Comparison of ENCODE assay signal across 20 cellular contexts in the genomic region with DNA sequence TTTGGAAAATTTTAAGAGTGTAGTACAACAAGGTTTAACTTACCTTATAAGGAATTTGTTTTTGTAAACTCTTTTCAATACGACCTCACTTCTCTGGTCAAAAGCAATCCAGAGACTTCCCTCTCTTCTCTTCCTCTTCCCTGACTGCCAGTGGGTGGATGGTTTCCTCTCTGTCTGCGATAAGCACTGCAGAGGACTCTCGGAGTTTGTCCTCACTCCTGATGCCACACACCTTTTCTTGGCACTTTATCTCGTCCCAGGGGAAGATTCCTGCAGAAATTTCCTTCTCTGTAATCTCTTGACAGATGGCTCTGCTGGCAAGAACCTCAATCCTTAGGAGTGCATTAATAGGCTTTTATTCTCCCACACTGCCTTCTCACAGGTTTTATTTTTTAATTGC.
DNase-seq lines count a peak whose midpoint lies in the region; ATAC-seq and TF ChIP-seq lines count a peak whose summit lies in the region.
"Had no signal": no experiment of that assay in that cellular context is flagged by ENCODE, and none has a peak within 500 bp of the region (broad histone marks: within the 10 kb centered on the region; RNA-seq: fewer than 3 reads in every experiment).

No MANE protein-coding gene starts in this region.

- H3K27me3 Mint-ChIP-seq in nephron (ENCODE audit: low read depth): no peaks in the 10 kb centered on the region
- H3K27me3 Mint-ChIP-seq: activated naive CD4-positive, alpha-beta T cell treated with anti-CD3 and anti-CD28 coated beads, Interleukin-2, amount 10 ng/mL, durations not matched to agents 7 days and 5 days; stimulated activated naive B cell treated with anti-CD40 and anti-IgM and Interleukin-4, amounts not matched to agents 10 μg/mL and 1 μg/mL and 100 μg/mL, for 72 hours had no signal

- ATAC-seq in GM18870 (IDR thresholded peaks at IDR 0.05; ENCODE audit: unreplicated experiment): no peak
- ATAC-seq: stimulated activated naive B cell treated with anti-CD40 and anti-IgM and Interleukin-4, amounts not matched to agents 10 μg/mL and 1 μg/mL and 100 μg/mL, for 72 hours had no signal

- peaks cover 11% of the 10 kb centered on the region for H3K4me1 Mint-ChIP-seq in nephron
- H3K4me1 Mint-ChIP-seq: activated naive CD4-positive, alpha-beta T cell treated with anti-CD3 and anti-CD28 coated beads, Interleukin-2, amount 10 ng/mL, durations not matched to agents 7 days and 5 days; stimulated activated naive B cell treated with anti-CD40 and anti-IgM and Interleukin-4, amounts not matched to agents 10 μg/mL and 1 μg/mL and 100 μg/mL, for 72 hours had no signal

- no peak overlapping the region for H3K4me3 Mint-ChIP-seq in nephron
- H3K4me3 Mint-ChIP-seq: activated naive CD4-positive, alpha-beta T cell treated with anti-CD3 and anti-CD28 coated beads, Interleukin-2, amount 10 ng/mL, durations not matched to agents 7 days and 5 days; stimulated activated naive B cell treated with anti-CD40 and anti-IgM and Interleukin-4, amounts not matched to agents 10 μg/mL and 1 μg/mL and 100 μg/mL, for 72 hours had no signal

- TF ChIP-seq CTCF in nephron (IDR thresholded peaks at IDR 0.05; ENCODE audit: unreplicated experiment in 3 of 3): no peak

- H3K9me3 Mint-ChIP-seq in nephron: no peaks in the 10 kb centered on the region
- H3K9me3 Mint-ChIP-seq: activated naive CD4-positive, alpha-beta T cell treated with anti-CD3 and anti-CD28 coated beads, Interleukin-2, amount 10 ng/mL, durations not matched to agents 7 days and 5 days had no signal

- H3K27ac Mint-ChIP-seq in nephron: peak overlapping the region; percentile 26 to 76 (median 70)
- H3K27ac Mint-ChIP-seq: activated naive CD4-positive, alpha-beta T cell treated with anti-CD3 and anti-CD28 coated beads, Interleukin-2, amount 10 ng/mL, durations not matched to agents 7 days and 5 days; stimulated activated naive B cell treated with anti-CD40 and anti-IgM and Interleukin-4, amounts not matched to agents 10 μg/mL and 1 μg/mL and 100 μg/mL, for 72 hours had no signal

- no peaks in the 10 kb centered on the region for H3K36me3 Mint-ChIP-seq in nephron (ENCODE audit: low read depth)
- H3K36me3 Mint-ChIP-seq: activated naive CD4-positive, alpha-beta T cell treated with anti-CD3 and anti-CD28 coated beads, Interleukin-2, amount 10 ng/mL, durations not matched to agents 7 days and 5 days; stimulated activated naive B cell treated with anti-CD40 and anti-IgM and Interleukin-4, amounts not matched to agents 10 μg/mL and 1 μg/mL and 100 μg/mL, for 72 hours had no signal

- DNase-seq in DMS 273 (lab: John Stamatoyannopoulos, UW; ENCODE audit: unreplicated experiment) (peak; percentile 97), NCI-H2171 (lab: John Stamatoyannopoulos, UW) (peak; percentile 85), cerebellum (ENCODE audit: low spot score) (peak; percentile 53), T-helper 9 cell (no peak), COLO829 (ENCODE audit: low spot score) (no peak), kidney glomerular epithelial cell (lab: John Stamatoyannopoulos, UW) (no peak)
- DNase-seq: activated CD4-positive, alpha-beta T cell treated with anti-CD3 and anti-CD28 coated beads for 1 hour; activated CD8-positive, alpha-beta memory T cell treated with anti-CD3 and anti-CD28 coated beads, Interleukin-2, amount 50 U/mL, for 48 hours; activated naive CD4-positive, alpha-beta T cell treated with anti-CD3 and anti-CD28 coated beads, Interleukin-2, amount 10 ng/mL, durations not matched to agents 7 days and 5 days; brain microvascular endothelial cell; effector CD4-positive, alpha-beta T cell; foreskin melanocyte; MV-4-11; RPMI8226; sigmoid colon; stimulated activated naive B cell treated with anti-CD40 and anti-IgM and Interleukin-4, amounts not matched to agents 10 μg/mL and 1 μg/mL and 100 μg/mL, for 72 hours; T-helper 1 cell; upper lobe of left lung had no signal

Comparison
In these comparisons a context has a peak if more than half of its experiments do, and no peak if none do; other contexts are left out.
1. DNase-seq: peak in DMS 273 (single experiment), NCI-H2171 (single experiment) and cerebellum (single experiment); none in T-helper 9 cell (single experiment), COLO829 (single experiment) and kidney glomerular epithelial cell (single experiment).